8 cellular contexts compared by ENCODE assay signal in genomic region chr12:47837190-47838171, GRCh38. TPM values are rescaled to one million over a fixed set of nuclear protein-coding genes. Genes with fewer than 3 reads are reported as not detected.
DNase-seq lines count a peak whose midpoint lies in the region; ATAC-seq and TF ChIP-seq lines count a peak whose summit lies in the region.

No MANE protein-coding gene starts in this region.

- H3K79me2 ChIP-seq in SK-N-SH (ENCODE audit: insufficient read depth): no peaks in the 10 kb centered on the region

- ATAC-seq in heart left ventricle (peak; percentile 52 to 78 (median 70)), psoas muscle (peak; percentile 75 to 90 (median 78)), HG03442 (IDR thresholded peaks at IDR 0.05; ENCODE audit: unreplicated experiment) (no peak)

- CTCF ChIA-PET in SK-N-SH (lab: Yijun Ruan, JAX): interaction anchor here (0.6 to 25.6 kb wide), 55 partner anchors 9 to 781 kb away, joined by 3 to 458 read pairs (median 6); partner anchors contain the start of genes ENDOU, HDAC7, RAPGEF3 and RPAP3

- POLR2A ChIA-PET in SK-N-SH (lab: Yijun Ruan, JAX): interaction anchor here (0.6 to 1.3 kb wide), 6 partner anchors 14 to 121 kb away, joined by 3 to 7 read pairs (median 4); no protein-coding TSS in a partner anchor

- no peak overlapping the region for H3K9ac ChIP-seq in SK-N-SH
- no peak overlapping the region for H3K9ac ChIP-seq in adipocyte (ENCODE audit: low read length)

- 45% methylated on average over 13 of the region's 13 CpGs for WGBS in SK-N-SH (ENCODE audit: low lambda C conversion rate)
- 51 to 58% (median 54%) methylated on average over 13 of the region's 13 CpGs for WGBS in heart left ventricle, 4 donors
- WGBS in psoas muscle, 3 donors: 41 to 57% (median 48%) methylated on average over 13 of the region's 13 CpGs

- DNase-seq in GDM1 (lab: John Stamatoyannopoulos, UW): peak; percentile 27
- peak; percentile 85 for DNase-seq in LoVo (ENCODE audit: low spot score)
- peak; percentile 81 for DNase-seq in SK-N-SH
- DNase-seq in adipocyte (ENCODE audit: low read depth): peak; percentile 89
- peak; percentile 69 to 81 (median 72) for DNase-seq in heart left ventricle
- DNase-seq in psoas muscle: peak; percentile 77 to 78
- no peak for DNase-seq in cortex of kidney (lab: John Stamatoyannopoulos, UW)

- TF ChIP-seq EP300 in SK-N-SH (IDR thresholded peaks at IDR 0.05; ENCODE audit: borderline replicate concordance in 1 of 2, low read depth in 1 of 2, low read length in 1 of 2): no peak

- H3K27ac ChIP-seq in SK-N-SH (ENCODE audit: low read depth in 2 of 2, low read length in 1 of 2) (no peak overlapping the region), heart left ventricle (peak overlapping the region in 1 of 12 donors; percentile 36), psoas muscle (no peak overlapping the region)

- H3K4me1 ChIP-seq in SK-N-SH (ENCODE audit: control insufficient read depth in 1 of 2, insufficient read depth in 2 of 2, low read depth in 1 of 2, low read length in 1 of 2): no peaks in the 10 kb centered on the region; a peak in 2 of 4 replicates
- peaks cover 32% of the 10 kb centered on the region for H3K4me1 ChIP-seq in adipocyte (ENCODE audit: control insufficient read depth, insufficient read depth, low read length)
- peaks cover 0 to 33% (median 11%) of the 10 kb centered on the region in 12 donors for H3K4me1 ChIP-seq in heart left ventricle
- H3K4me1 ChIP-seq in psoas muscle: peaks cover 29% of the 10 kb centered on the region

- H3K36me3 ChIP-seq in SK-N-SH (replicated peaks in 1 of 2; ENCODE audit: control insufficient read depth in 1 of 2, insufficient read depth in 2 of 2, low read length in 1 of 2) (no peaks in the 10 kb centered on the region), adipocyte (ENCODE audit: control insufficient read depth, insufficient read depth, low read length, severe bottlenecking) (no peaks in the 10 kb centered on the region), heart left ventricle (no peaks in the 10 kb centered on the region), psoas muscle (ENCODE audit: insufficient read depth in 1 of 2, low read depth in 1 of 2) (no peaks in the 10 kb centered on the region)

- H3K9me2 ChIP-seq in SK-N-SH: no peaks in the 10 kb centered on the region

- peak; percentile 86 for TF ChIP-seq RAD21 in SK-N-SH (IDR thresholded peaks at IDR 0.05; ENCODE audit: low read length)

- H3F3A ChIP-seq in SK-N-SH (replicated peaks; ENCODE audit: insufficient read depth): no peaks in the 10 kb centered on the region

- no peak overlapping the region for H3K4me3 ChIP-seq in SK-N-SH (ENCODE audit: low read depth in 2 of 2, low read length in 1 of 2)
- H3K4me3 ChIP-seq in adipocyte (ENCODE audit: low read length): no peak overlapping the region
- no peak overlapping the region for H3K4me3 ChIP-seq in heart left ventricle
- no peak overlapping the region for H3K4me3 ChIP-seq in psoas muscle

- intact Hi-C loops in heart left ventricle (cut with DNase I): loop anchor here (1.0 to 10.0 kb wide), 17 partner anchors 35 to 187 kb away; partner anchors contain the start of gene SLC48A1 (in 1 of the 10)
- intact Hi-C loops in psoas muscle (cut with DNase I): loop anchor here (1.0 to 2.0 kb wide), 4 partner anchors 40 to 122 kb away; no protein-coding TSS in a partner anchor

- no peak overlapping the region for H2AFZ ChIP-seq in SK-N-SH (ENCODE audit: low read depth)

- no peak overlapping the region for H3K4me2 ChIP-seq in SK-N-SH

- H3K9me3 ChIP-seq in SK-N-SH: no peaks in the 10 kb centered on the region
- H3K9me3 ChIP-seq in adipocyte (ENCODE audit: control insufficient read depth, low read length): no peaks in the 10 kb centered on the region
- no peaks in the 10 kb centered on the region for H3K9me3 ChIP-seq in heart left ventricle
- H3K9me3 ChIP-seq in psoas muscle: no peaks in the 10 kb centered on the region

- TF ChIP-seq CTCF in SK-N-SH (IDR thresholded peaks at IDR 0.05): peak; percentile 91
- peak; percentile 89 to 99 (median 92) for TF ChIP-seq CTCF in heart left ventricle (IDR thresholded peaks at IDR 0.05)
- TF ChIP-seq CTCF in psoas muscle (IDR thresholded peaks at IDR 0.05): peak; percentile 97

- H3K27me3 ChIP-seq in SK-N-SH (ENCODE audit: insufficient read depth): no peaks in the 10 kb centered on the region
- H3K27me3 ChIP-seq in adipocyte (replicated peaks; ENCODE audit: control insufficient read depth, insufficient read depth, low read length): no peaks in the 10 kb centered on the region
- H3K27me3 ChIP-seq in heart left ventricle: no peaks in the 10 kb centered on the region
- no peaks in the 10 kb centered on the region for H3K27me3 ChIP-seq in psoas muscle (ENCODE audit: insufficient read depth in 3 of 3, low read length in 2 of 3)

- no peaks in the 10 kb centered on the region for H4K20me1 ChIP-seq in SK-N-SH (ENCODE audit: insufficient read depth)

- no peak for TF ChIP-seq POLR2A in heart left ventricle (IDR thresholded peaks at IDR 0.05)

TF ChIP-seq in SK-N-SH, 30 proteins besides CTCF, POLR2A, EP300 and RAD21:
- TF ChIP-seq SMC3 (IDR thresholded peaks at IDR 0.05; ENCODE audit: low read depth, low read length) (peak; percentile 93), TEAD4 (IDR thresholded peaks at IDR 0.05; ENCODE audit: borderline replicate concordance, insufficient read depth) (no peak)

RNA-seq across cellular contexts. Expression of gene HDAC7, which starts 17.8 kb away (rescaled TPM):
- polyA plus RNA-seq in SK-N-SH (2012; rRNA removed) (32.7 and 51.0 TPM in 2 replicates), heart left ventricle (10 to 100 TPM; 42.2 to 43.9 TPM), psoas muscle (10 to 100 TPM; 11.0 to 25.2 (median 13.6) TPM)
- 20.4 and 31.4 TPM in 2 replicates for polyA plus RNA-seq in SK-N-SH (2012; cell fraction: cytosol; rRNA removed)
- 227 and 305 TPM in 2 replicates for polyA plus RNA-seq in SK-N-SH (2012; cell fraction: nucleus; rRNA removed)
- total RNA-seq in heart left ventricle (10 to 100 TPM; 27.4 to 63.0 (median 38.6) TPM), psoas muscle (10 to 100 TPM; 21.4 to 27.8 (median 23.5) TPM)
